In genomic region chr17:4710693-4711634, GRCh38 we compare ENCODE assay signal across 8 cellular contexts. TPM values are rescaled to one million over a fixed set of nuclear protein-coding genes. Genes with fewer than 3 reads are reported as not detected.
DNase-seq lines count a peak whose midpoint lies in the region; ATAC-seq and FAIRE-seq lines count a peak whose summit lies in the region.

No MANE protein-coding gene starts in this region.

- peaks cover 63% of the 10 kb centered on the region for H3K4me1 Mint-ChIP-seq in activated CD8-positive, alpha-beta memory T cell treated with anti-CD3 and anti-CD28 coated beads, Interleukin-2, amount 10 ng/mL, durations not matched to agents 7 days and 5 days

- H3K9me3 Mint-ChIP-seq in activated CD8-positive, alpha-beta memory T cell treated with anti-CD3 and anti-CD28 coated beads, Interleukin-2, amount 10 ng/mL, durations not matched to agents 7 days and 5 days (ENCODE audit: low read depth), result no peaks in the 10 kb centered on the region

- H3K4me1 ChIP-seq in esophagus (ENCODE audit: control insufficient read depth in 2 of 2, insufficient read depth in 2 of 2, low read length in 1 of 2) (peaks cover 0 to 12% of the 10 kb centered on the region in 2 donors), neuron (ENCODE audit: insufficient read depth, low read length) (peaks cover 13% of the 10 kb centered on the region)

- H3K4me3 Mint-ChIP-seq in activated CD8-positive, alpha-beta memory T cell treated with anti-CD3 and anti-CD28 coated beads, Interleukin-2, amount 10 ng/mL, durations not matched to agents 7 days and 5 days, result peak overlapping the region; percentile 95

- peak; percentile 83 for FAIRE-seq in GM18507 (lab: Jason Lieb, UNC)

- peak overlapping the region; percentile 66 for H2AFZ ChIP-seq in neuron (ENCODE audit: low read depth, low read length)

- H3K27ac ChIP-seq in esophagus (ENCODE audit: low read depth in 2 of 2, low read length in 1 of 2), result peak overlapping the region; percentile 91 to 92

- H3K36me3 ChIP-seq in MG63 (no peaks in the 10 kb centered on the region), esophagus (ENCODE audit: control insufficient read depth in 2 of 2, insufficient read depth in 2 of 2, low read length in 1 of 2) (no peaks in the 10 kb centered on the region), neuron (ENCODE audit: insufficient read depth, low read length) (peaks cover 5% of the 10 kb centered on the region)

- peaks cover 34% of the 10 kb centered on the region for H3K36me3 Mint-ChIP-seq in activated CD8-positive, alpha-beta memory T cell treated with anti-CD3 and anti-CD28 coated beads, Interleukin-2, amount 10 ng/mL, durations not matched to agents 7 days and 5 days

- WGBS in esophagus, 2 donors, result 6 to 8% methylated on average over 41 to 57 of the region's 57 CpGs

- DNase-seq in GM18507 (ENCODE audit: extremely low spot score, insufficient read length, low read depth), result no peak
- no peak for DNase-seq in MG63
- peak; percentile 78 for DNase-seq in activated CD8-positive, alpha-beta memory T cell treated with anti-CD3 and anti-CD28 coated beads, Interleukin-2, amount 10 ng/mL, durations not matched to agents 7 days and 5 days

- H3K9me3 ChIP-seq in MG63 (no peaks in the 10 kb centered on the region), esophagus (ENCODE audit: control insufficient read depth in 2 of 2, insufficient read depth in 1 of 2, low read depth in 1 of 2, low read length in 1 of 2) (no peaks in the 10 kb centered on the region), neuron (ENCODE audit: low read length) (no peaks in the 10 kb centered on the region)

- CTCF ChIA-PET in activated CD8-positive, alpha-beta memory T cell treated with anti-CD3 and anti-CD28 coated beads, Interleukin-2, amount 10 ng/mL, durations not matched to agents 7 days and 5 days (lab: Charles Lee), result interaction anchor here (0.8 to 4.0 kb wide), 26 partner anchors 10 to 229 kb away, joined by 3 to 39 read pairs (median 5); partner anchors contain the start of genes C17orf107, CHRNE, GLTPD2 and MED11

- H3K27me3 ChIP-seq in MG63 (no peaks in the 10 kb centered on the region), esophagus (ENCODE audit: control insufficient read depth in 1 of 2, insufficient read depth in 2 of 2, low read length in 2 of 2) (no peaks in the 10 kb centered on the region), neuron (ENCODE audit: insufficient read depth, low read length) (no peaks in the 10 kb centered on the region)

- peak; percentile 1 for ATAC-seq in activated CD8-positive, alpha-beta memory T cell treated with anti-CD3 and anti-CD28 coated beads, Interleukin-2, amount 10 ng/mL, durations not matched to agents 7 days and 5 days
- ATAC-seq in GM18502 (IDR thresholded peaks at IDR 0.05; ENCODE audit: poor library complexity, unreplicated experiment), result no peak
- ATAC-seq in HG03457 (IDR thresholded peaks at IDR 0.05; ENCODE audit: unreplicated experiment), result no peak
- ATAC-seq in GM18873 (IDR thresholded peaks at IDR 0.05; ENCODE audit: low FRiP score, unreplicated experiment), result no peak

- no peaks in the 10 kb centered on the region for H3K27me3 Mint-ChIP-seq in activated CD8-positive, alpha-beta memory T cell treated with anti-CD3 and anti-CD28 coated beads, Interleukin-2, amount 10 ng/mL, durations not matched to agents 7 days and 5 days

- H3K4me3 ChIP-seq in MG63 (peak overlapping the region; percentile 64), esophagus (ENCODE audit: low read depth in 1 of 2, low read length in 2 of 2) (peak overlapping the region; percentile 53 to 64), neuron (ENCODE audit: low read length) (peak overlapping the region; percentile 57)

- peak overlapping the region; percentile 97 for H3K27ac Mint-ChIP-seq in activated CD8-positive, alpha-beta memory T cell treated with anti-CD3 and anti-CD28 coated beads, Interleukin-2, amount 10 ng/mL, durations not matched to agents 7 days and 5 days

RNA-seq across cellular contexts. Expression of gene ARRB2, which starts 0.5 kb away (rescaled TPM):
- 5.7 and 10.5 TPM in 2 replicates for total RNA-seq in MG63 (2014; rRNA removed; shearing (Covaris generic); ENCODE audit: low replicate concordance)
- total RNA-seq in activated CD8-positive, alpha-beta memory T cell treated with anti-CD3 and anti-CD28 coated beads, Interleukin-2, amount 10 ng/mL, durations not matched to agents 7 days and 5 days, result 100 to 1,000 TPM; 348 to 365 TPM
- 10 to 100 TPM; 10.6 TPM for polyA plus RNA-seq in esophagus

RNA-seq across cellular contexts. Expression of gene PELP1, which starts 7.0 kb away (rescaled TPM):
- 13.6 and 15.7 TPM in 2 replicates for total RNA-seq in MG63 (2014; rRNA removed; shearing (Covaris generic); ENCODE audit: low replicate concordance)
- 10 to 100 TPM; 88.5 to 96.9 TPM for total RNA-seq in activated CD8-positive, alpha-beta memory T cell treated with anti-CD3 and anti-CD28 coated beads, Interleukin-2, amount 10 ng/mL, durations not matched to agents 7 days and 5 days
- 10 to 100 TPM; 19.2 to 29.8 TPM for polyA plus RNA-seq in esophagus

RNA-seq across cellular contexts. Expression of gene MED11, which starts 20.3 kb away (rescaled TPM):
- 13.2 and 19.4 TPM in 2 replicates for total RNA-seq in MG63 (2014; rRNA removed; shearing (Covaris generic); ENCODE audit: low replicate concordance)
- total RNA-seq in activated CD8-positive, alpha-beta memory T cell treated with anti-CD3 and anti-CD28 coated beads, Interleukin-2, amount 10 ng/mL, durations not matched to agents 7 days and 5 days, result 10 to 100 TPM; 23.6 to 26.1 TPM
- polyA plus RNA-seq in esophagus, result 10 to 100 TPM; 29.8 to 31.1 TPM

RNA-seq across cellular contexts. Expression of gene ZMYND15, which starts 28.7 kb away (rescaled TPM):
- 0.30 and 0.33 TPM in 2 replicates for total RNA-seq in MG63 (2014; rRNA removed; shearing (Covaris generic); ENCODE audit: low replicate concordance)
- total RNA-seq in activated CD8-positive, alpha-beta memory T cell treated with anti-CD3 and anti-CD28 coated beads, Interleukin-2, amount 10 ng/mL, durations not matched to agents 7 days and 5 days, result under 1 TPM in 1 of 2 experiments, not detected in 1; 0.12 TPM
- polyA plus RNA-seq in esophagus, result under 1 TPM; 0.82 to 0.96 TPM

RNA-seq across cellular contexts. Expression of gene CXCL16, which starts 28.8 kb away (rescaled TPM):
- total RNA-seq in MG63 (2014; rRNA removed; shearing (Covaris generic); ENCODE audit: low replicate concordance), result 1.8 and 3.7 TPM in 2 replicates
- total RNA-seq in activated CD8-positive, alpha-beta memory T cell treated with anti-CD3 and anti-CD28 coated beads, Interleukin-2, amount 10 ng/mL, durations not matched to agents 7 days and 5 days, result under 1 TPM; 0.70 to 0.96 TPM
- polyA plus RNA-seq in esophagus, result 10 to 100 TPM; 10.9 to 20.3 TPM

Comparison
In these comparisons a context has a peak if more than half of its experiments do, and no peak if none do; other contexts are left out.
1. RNA of gene ARRB2, which starts 0.5 kb away (total RNA-seq): 348 to 365 TPM in activated CD8-positive, alpha-beta memory T cell treated with anti-CD3 and anti-CD28 coated beads, Interleukin-2, amount 10 ng/mL, durations not matched to agents 7 days and 5 days; 5.7 to 10.5 TPM in MG63; every median in the first group is over 10 times any median in the second.
2. Peak in every context shown above with its lines, with median percentiles within 50 percentile points of each other: H3K4me3 ChIP-seq.